Comparison of ENCODE assay signal across 9 cellular contexts in genomic region chr7:131753620-131754222, GRCh38.
A peak's percentile ranks its signal among the peaks of the same experiment; 100 is the strongest.
DNase-seq lines count a peak whose midpoint lies in the region; ATAC-seq, FAIRE-seq and TF ChIP-seq lines count a peak whose summit lies in the region.
"Had no signal": no experiment of that assay in that cellular context is flagged by ENCODE, and none has a peak within 500 bp of the region (broad histone marks: within the 10 kb centered on the region; RNA-seq: fewer than 3 reads in every experiment).

No MANE protein-coding gene starts in this region.

- DNase-seq in D721Med (ENCODE audit: insufficient read length, low spot score) (no peak), HK-2 (ENCODE audit: unreplicated experiment) (peak; percentile 5), SK-N-SH (peak; percentile 51), iPS-NIHi7 (ENCODE audit: extremely low spot score) (peak; percentile 71), NCI-H187 treated with DMSO at 0.1 percent for 48 hours (lab: John Stamatoyannopoulos, UW) (no peak), Right ventricle myocardium superior (no peak)

- H3K79me2 ChIP-seq in SK-N-SH (ENCODE audit: insufficient read depth): no peaks in the 10 kb centered on the region

- H3K4me1 ChIP-seq in SK-N-SH (ENCODE audit: control insufficient read depth in 1 of 2, insufficient read depth in 2 of 2, low read depth in 1 of 2, low read length in 1 of 2): no peaks in the 10 kb centered on the region

- TF ChIP-seq RAD21 in SK-N-SH (IDR thresholded peaks at IDR 0.05; ENCODE audit: low read length): peak; percentile 38

- ATAC-seq in HG03135 (IDR thresholded peaks at IDR 0.05; ENCODE audit: unreplicated experiment) (no peak), Right ventricle myocardium superior (ENCODE audit: poor library complexity) (no peak), GM21526 (IDR thresholded peaks at IDR 0.05; ENCODE audit: low FRiP score, unreplicated experiment) (no peak)

- H3F3A ChIP-seq in SK-N-SH (replicated peaks; ENCODE audit: insufficient read depth): no peaks in the 10 kb centered on the region

- no peak overlapping the region for H3K4me2 ChIP-seq in SK-N-SH

- H3K36me3 ChIP-seq in SK-N-SH (replicated peaks in 1 of 2; ENCODE audit: control insufficient read depth in 1 of 2, insufficient read depth in 2 of 2, low read length in 1 of 2): no peaks in the 10 kb centered on the region

- no peak for TF ChIP-seq EP300 in SK-N-SH (IDR thresholded peaks at IDR 0.05; ENCODE audit: borderline replicate concordance in 1 of 2, low read depth in 1 of 2, low read length in 1 of 2)

- FAIRE-seq in D721Med (lab: Jason Lieb, UNC): no peak
- FAIRE-seq: GM18507 had no signal

- no peak overlapping the region for H3K4me3 ChIP-seq in SK-N-SH (ENCODE audit: low read depth in 2 of 2, low read length in 1 of 2)

- intact Hi-C loops in Right ventricle myocardium superior (cut with DNase I): no loop called here

- H4K20me1 ChIP-seq in SK-N-SH (ENCODE audit: insufficient read depth): no peaks in the 10 kb centered on the region

- H2AFZ ChIP-seq in SK-N-SH (ENCODE audit: low read depth): no peak overlapping the region

- no peak overlapping the region for H3K27ac ChIP-seq in SK-N-SH (ENCODE audit: low read depth in 2 of 2, low read length in 1 of 2)

- CTCF ChIA-PET in SK-N-SH (lab: Yijun Ruan, JAX): interaction anchor here (0.6 to 1.8 kb wide), 5 partner anchors 10 to 20 kb away, joined by 3 to 7 read pairs (median 3); no protein-coding TSS in a partner anchor

- no peak overlapping the region for H3K9ac ChIP-seq in SK-N-SH

- TF ChIP-seq CTCF in D721Med (IDR thresholded peaks at IDR 0.05; ENCODE audit: insufficient read depth, missing control alignments) (peak; percentile 48), SK-N-SH (IDR thresholded peaks at IDR 0.05) (peak; percentile 51)

- H3K27me3 ChIP-seq in SK-N-SH (ENCODE audit: insufficient read depth): no peaks in the 10 kb centered on the region; the same call in 1 of the 2 replicates

- POLR2A ChIA-PET in SK-N-SH (lab: Yijun Ruan, JAX): interaction anchor here (0.7 kb wide), 1 partner anchor 153 kb away, joined by 3 read pairs; no protein-coding TSS in a partner anchor

- H3K9me3 ChIP-seq in SK-N-SH: no peaks in the 10 kb centered on the region

- H3K9me2 ChIP-seq in SK-N-SH: no peaks in the 10 kb centered on the region

- 41% methylated on average over 11 of the region's 11 CpGs for WGBS in SK-N-SH (ENCODE audit: low lambda C conversion rate)

TF ChIP-seq in SK-N-SH, 30 proteins besides CTCF, POLR2A, EP300 and RAD21:
- TF ChIP-seq, protein P1, sequence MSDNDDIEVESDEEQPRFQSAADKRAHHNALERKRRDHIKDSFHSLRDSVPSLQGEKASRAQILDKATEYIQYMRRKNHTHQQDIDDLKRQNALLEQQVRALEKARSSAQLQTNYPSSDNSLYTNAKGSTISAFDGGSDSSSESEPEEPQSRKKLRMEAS (IDR thresholded peaks at IDR 0.05; ENCODE audit: low read depth): no peak
- peak; percentile 39; the same call in 1 of the 2 replicates for TF ChIP-seq SMC3 (IDR thresholded peaks at IDR 0.05; ENCODE audit: low read depth, low read length)

Comparison
In these comparisons a context has a peak if more than half of its experiments do, and no peak if none do; other contexts are left out.
1. DNase-seq: peak in HK-2 (single experiment), SK-N-SH (single experiment) and iPS-NIHi7 (single experiment); none in D721Med (single experiment), NCI-H187 treated with DMSO at 0.1 percent for 48 hours (single experiment) and Right ventricle myocardium superior (single experiment).